15 cellular contexts compared by ENCODE assay signal in the genomic region with DNA sequence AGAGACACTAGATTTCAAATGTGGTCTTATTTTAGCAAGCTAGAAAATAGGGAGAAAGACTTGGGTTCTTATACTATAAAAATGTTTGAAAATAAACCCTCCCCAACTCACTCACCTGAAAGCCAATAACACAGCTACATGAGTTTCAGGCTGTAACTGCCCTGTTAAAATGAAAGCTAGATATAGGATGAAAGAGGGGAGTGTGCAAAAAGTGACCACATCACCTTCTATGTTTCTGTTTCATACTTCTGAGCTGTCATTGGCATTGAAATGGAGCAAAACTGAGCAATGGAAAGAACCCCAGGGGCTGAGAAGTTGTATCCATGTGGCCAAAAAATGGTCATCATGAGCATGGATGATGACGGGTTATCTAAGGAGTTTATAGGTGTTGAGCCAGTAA.
A peak's percentile ranks its signal among the peaks of the same experiment; 100 is the strongest.
DNase-seq lines count a peak whose midpoint lies in the region; ATAC-seq lines count a peak whose summit lies in the region.
"Had no signal": no experiment of that assay in that cellular context is flagged by ENCODE, and none has a peak within 500 bp of the region (broad histone marks: within the 10 kb centered on the region; RNA-seq: fewer than 3 reads in every experiment).

No MANE protein-coding gene starts in this region.

- no peaks in the 10 kb centered on the region for H3K4me1 Mint-ChIP-seq in activated T-helper 17 cell treated with anti-CD3 and anti-CD28 coated beads, Interleukin-2, amount 50 U/mL, for 72 hours
- H3K4me1 Mint-ChIP-seq in effector memory CD8-positive, alpha-beta T cell (ENCODE audit: low read depth in 2 of 2), result no peaks in the 10 kb centered on the region

- no peak for DNase-seq in effector memory CD8-positive, alpha-beta T cell
- no peak for DNase-seq in NCI-H524 (lab: John Stamatoyannopoulos, UW)
- DNase-seq: activated CD4-positive, alpha-beta memory T cell treated with anti-CD3 and anti-CD28 coated beads for 36 hours; activated effector memory CD4-positive, alpha-beta T cell treated with Interleukin-2 at 50 U/mL for 16 hours; mammary epithelial cell; NCI-H1417 treated with DMSO at 0.1 percent for 48 hours; NCI-H526; stomach; T-helper 9 cell had no signal

- H3K9me3 Mint-ChIP-seq in activated T-helper 17 cell treated with anti-CD3 and anti-CD28 coated beads, Interleukin-2, amount 50 U/mL, for 72 hours, result no peaks in the 10 kb centered on the region
- peaks cover 0 to 10% of the 10 kb centered on the region in 2 donors for H3K9me3 Mint-ChIP-seq in effector memory CD8-positive, alpha-beta T cell

- no peaks in the 10 kb centered on the region for H3K27me3 Mint-ChIP-seq in activated T-helper 17 cell treated with anti-CD3 and anti-CD28 coated beads, Interleukin-2, amount 50 U/mL, for 72 hours
- no peaks in the 10 kb centered on the region for H3K27me3 Mint-ChIP-seq in effector memory CD8-positive, alpha-beta T cell
- H3K27me3 Mint-ChIP-seq: activated CD4-positive, alpha-beta memory T cell treated with anti-CD3 and anti-CD28 coated beads for 36 hours had no signal

- no peak overlapping the region for H3K4me3 Mint-ChIP-seq in activated T-helper 17 cell treated with anti-CD3 and anti-CD28 coated beads, Interleukin-2, amount 50 U/mL, for 72 hours
- H3K4me3 Mint-ChIP-seq in effector memory CD8-positive, alpha-beta T cell, result no peak overlapping the region
- H3K4me3 Mint-ChIP-seq: activated CD4-positive, alpha-beta memory T cell treated with anti-CD3 and anti-CD28 coated beads for 36 hours had no signal

- no peaks in the 10 kb centered on the region for H3K36me3 Mint-ChIP-seq in activated T-helper 17 cell treated with anti-CD3 and anti-CD28 coated beads, Interleukin-2, amount 50 U/mL, for 72 hours (ENCODE audit: low read depth)
- H3K36me3 Mint-ChIP-seq in effector memory CD8-positive, alpha-beta T cell (ENCODE audit: insufficient read depth), result no peaks in the 10 kb centered on the region
- H3K36me3 Mint-ChIP-seq: activated CD4-positive, alpha-beta memory T cell treated with anti-CD3 and anti-CD28 coated beads for 36 hours had no signal

- H3K27ac Mint-ChIP-seq in activated T-helper 17 cell treated with anti-CD3 and anti-CD28 coated beads, Interleukin-2, amount 50 U/mL, for 72 hours, result no peak overlapping the region
- H3K27ac Mint-ChIP-seq in effector memory CD8-positive, alpha-beta T cell, result no peak overlapping the region
- H3K27ac Mint-ChIP-seq: activated CD4-positive, alpha-beta memory T cell treated with anti-CD3 and anti-CD28 coated beads for 36 hours had no signal

- ATAC-seq in GM18870 (IDR thresholded peaks at IDR 0.05; ENCODE audit: unreplicated experiment) (peak; percentile 96), GM21423 (IDR thresholded peaks at IDR 0.05; ENCODE audit: unreplicated experiment) (peak; percentile 79), HG02973 (IDR thresholded peaks at IDR 0.05; ENCODE audit: unreplicated experiment) (peak; percentile 98), HG03558 (IDR thresholded peaks at IDR 0.05; ENCODE audit: extremely low read depth, unreplicated experiment) (peak; percentile 77), HG03469 (IDR thresholded peaks at IDR 0.05; ENCODE audit: unreplicated experiment) (no peak)
- ATAC-seq in activated T-helper 17 cell treated with anti-CD3 and anti-CD28 coated beads, Interleukin-2, amount 50 U/mL, for 72 hours (replicated peaks), result no peak
- ATAC-seq in effector memory CD8-positive, alpha-beta T cell (replicated peaks), result no peak

Comparison
In these comparisons a context has a peak if more than half of its experiments do, and no peak if none do; other contexts are left out.
1. ATAC-seq: peak in GM18870 (single experiment), GM21423 (single experiment), HG02973 (single experiment) and HG03558 (single experiment); none in activated T-helper 17 cell treated with anti-CD3 and anti-CD28 coated beads, Interleukin-2, amount 50 U/mL, for 72 hours (single experiment), effector memory CD8-positive, alpha-beta T cell (single experiment) and HG03469 (single experiment).